ENCODE assay signal across 1 cellular context in the genomic region with DNA sequence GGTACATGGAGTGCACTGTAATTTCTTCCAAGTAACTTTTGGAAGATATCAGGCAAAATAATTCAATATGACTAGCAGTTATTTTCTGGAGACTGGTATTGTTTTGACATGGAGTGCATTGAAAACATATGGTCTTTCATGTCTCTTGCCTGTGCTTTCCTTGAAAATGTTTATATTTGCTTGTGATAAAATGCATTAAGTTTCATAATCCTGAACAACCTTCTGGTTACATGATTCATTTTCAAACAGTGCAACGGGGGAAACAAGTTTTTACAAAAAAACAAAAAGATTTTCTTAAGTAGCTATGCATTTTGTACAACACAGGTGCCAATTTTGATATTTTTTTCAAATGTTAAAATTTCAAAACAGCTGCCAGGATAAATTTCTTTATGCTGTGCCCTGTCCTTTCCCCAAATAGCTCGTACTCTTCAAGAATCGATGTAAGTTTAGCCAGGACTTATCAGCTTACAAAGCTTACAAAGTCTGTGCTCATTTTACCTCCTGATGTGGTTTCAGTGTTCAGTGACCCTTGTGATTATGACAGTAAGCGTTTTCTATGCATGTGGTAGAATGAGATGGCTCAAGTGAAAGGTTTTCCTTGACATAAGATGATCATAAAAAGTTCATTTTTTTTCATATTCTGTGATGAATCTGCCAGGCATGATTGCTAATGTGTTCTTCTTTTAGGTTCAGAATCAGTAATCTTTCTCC.
TF ChIP-seq lines count a peak whose summit lies in the region.

No MANE protein-coding gene starts in this region.

TF ChIP-seq in IMR-90, 13 proteins besides CTCF, POLR2A, EP300 and RAD21 (continued from another document):
- TF ChIP-seq, protein P1, sequence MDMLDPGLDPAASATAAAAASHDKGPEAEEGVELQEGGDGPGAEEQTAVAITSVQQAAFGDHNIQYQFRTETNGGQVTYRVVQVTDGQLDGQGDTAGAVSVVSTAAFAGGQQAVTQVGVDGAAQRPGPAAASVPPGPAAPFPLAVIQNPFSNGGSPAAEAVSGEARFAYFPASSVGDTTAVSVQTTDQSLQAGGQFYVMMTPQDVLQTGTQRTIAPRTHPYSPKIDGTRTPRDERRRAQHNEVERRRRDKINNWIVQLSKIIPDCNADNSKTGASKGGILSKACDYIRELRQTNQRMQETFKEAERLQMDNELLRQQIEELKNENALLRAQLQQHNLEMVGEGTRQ (IDR thresholded peaks at IDR 0.05; ENCODE audit: low read depth, low read length), result no peak
- TF ChIP-seq BHLHE40 (IDR thresholded peaks at IDR 0.05; ENCODE audit: low read depth, low read length) (no peak), MAZ (IDR thresholded peaks at IDR 0.05; ENCODE audit: borderline replicate concordance, low read depth, low read length) (no peak), CEBPB (IDR thresholded peaks at IDR 0.05; ENCODE audit: low read depth, low read length) (no peak)
TF ChIP-seq in IMR-90: peak in this region for 0.
